Comparison of ENCODE assay signal across 20 cellular contexts in the genomic region with DNA sequence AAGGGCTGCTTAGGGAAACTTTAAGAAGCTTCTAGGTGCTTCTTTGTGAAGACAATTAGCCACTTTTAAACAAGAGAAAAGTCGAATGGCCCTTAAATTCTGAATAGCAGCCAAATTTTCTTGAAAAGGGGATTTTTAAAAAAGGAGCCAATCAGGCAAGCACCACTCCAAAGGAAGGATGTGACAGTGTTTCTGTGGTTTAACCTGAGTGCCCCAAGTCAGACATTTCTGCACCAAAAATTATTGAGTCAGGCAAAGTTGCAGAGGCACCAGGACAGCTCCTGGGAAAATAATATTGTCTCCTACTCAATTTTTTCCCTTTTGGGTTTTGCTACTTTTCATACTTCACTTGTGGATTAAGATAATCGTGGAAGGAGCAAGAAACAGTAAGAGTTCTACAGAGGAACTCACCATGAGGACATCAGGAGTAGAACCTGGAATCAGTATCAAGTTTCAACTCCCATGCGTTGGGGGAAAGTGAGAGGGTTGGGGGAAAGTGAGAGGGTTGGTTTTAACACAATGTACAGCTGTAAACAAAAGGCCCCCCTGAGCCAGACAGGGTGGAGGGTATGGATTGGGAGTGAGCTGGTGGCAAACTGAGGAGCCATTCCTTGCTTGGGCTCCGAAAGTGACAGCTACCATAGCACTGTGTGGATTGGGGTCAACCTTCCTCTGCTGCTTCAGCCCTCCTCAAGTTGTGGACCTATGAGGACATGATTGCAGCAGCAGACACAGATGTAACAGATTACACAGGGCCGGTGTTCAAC.
DNase-seq lines count a peak whose midpoint lies in the region; ATAC-seq and TF ChIP-seq lines count a peak whose summit lies in the region.
"Had no signal": no experiment of that assay in that cellular context is flagged by ENCODE, and none has a peak within 500 bp of the region (broad histone marks: within the 10 kb centered on the region; RNA-seq: fewer than 3 reads in every experiment).

No MANE protein-coding gene starts in this region.

- no peak for TF ChIP-seq EP300 in upper lobe of left lung (IDR thresholded peaks at IDR 0.05)

- H3K4me1 ChIP-seq in Loucy (ENCODE audit: insufficient read depth, low read length, poor library complexity, severe bottlenecking) (peaks cover 31% of the 10 kb centered on the region), aorta (ENCODE audit: control insufficient read depth in 1 of 2, insufficient read depth in 2 of 2, low read length in 2 of 2) (no peaks in the 10 kb centered on the region), upper lobe of left lung (no peaks in the 10 kb centered on the region), osteoblast (ENCODE audit: insufficient read depth, low read length) (no peaks in the 10 kb centered on the region)
- H3K4me1 ChIP-seq: right atrium auricular region, stomach had no signal

- no peak overlapping the region for H2AFZ ChIP-seq in Loucy (ENCODE audit: low read length)
- no peak overlapping the region for H2AFZ ChIP-seq in osteoblast (ENCODE audit: low read length)

- H3K4me3 ChIP-seq in Loucy (ENCODE audit: low read length, poor library complexity, severe bottlenecking) (peak overlapping the region; percentile 32), aorta (ENCODE audit: low read length in 2 of 2) (no peak overlapping the region), upper lobe of left lung (no peak overlapping the region), osteoblast (ENCODE audit: insufficient read depth, low read length) (no peak overlapping the region)
- H3K4me3 ChIP-seq: left lung, right atrium auricular region, stomach had no signal

- H3K27me3 ChIP-seq in Loucy (ENCODE audit: insufficient read depth, low read length, poor library complexity, severe bottlenecking) (no peaks in the 10 kb centered on the region), aorta (ENCODE audit: control insufficient read depth in 1 of 2, insufficient read depth in 2 of 2, low read length in 1 of 2) (no peaks in the 10 kb centered on the region), upper lobe of left lung (no peaks in the 10 kb centered on the region), osteoblast (ENCODE audit: insufficient read depth, low read length) (peaks cover 4% of the 10 kb centered on the region)
- H3K27me3 ChIP-seq: left lung, right atrium auricular region, stomach had no signal

- H3K9ac ChIP-seq in Loucy (ENCODE audit: low read depth, low read length, poor library complexity, severe bottlenecking) = no peak overlapping the region

- 76% methylated on average over 5 of the region's 5 CpGs for WGBS in aorta, 2 donors
- 43 to 51% methylated on average over 5 of the region's 5 CpGs for WGBS in upper lobe of left lung, 2 donors

- TF ChIP-seq CTCF in Loucy (conservative IDR thresholded peaks at IDR 0.05; ENCODE audit: low read length) (no peak), upper lobe of left lung (IDR thresholded peaks at IDR 0.05) (no peak), osteoblast (IDR thresholded peaks at IDR 0.05; ENCODE audit: extremely low read depth, low read depth, low read length) (no peak)

- H3K79me2 ChIP-seq in Loucy (ENCODE audit: insufficient read depth, low read length) (no peaks in the 10 kb centered on the region), osteoblast (ENCODE audit: insufficient read depth, low read length) (no peaks in the 10 kb centered on the region)

- intact Hi-C loops in aorta (cut with DNase I) = no loop called here

- no peaks in the 10 kb centered on the region for H3K9me3 ChIP-seq in Loucy (ENCODE audit: insufficient read depth, low read depth, low read length)
- peaks cover 1% of the 10 kb centered on the region for H3K9me3 ChIP-seq in aorta (ENCODE audit: control insufficient read depth, low read length)
- H3K9me3 ChIP-seq in upper lobe of left lung = no peaks in the 10 kb centered on the region
- no peaks in the 10 kb centered on the region for H3K9me3 ChIP-seq in osteoblast (ENCODE audit: low read depth, low read length)
- H3K9me3 ChIP-seq: left lung, right atrium auricular region, stomach had no signal

- peak overlapping the region; percentile 63 for H3K4me2 ChIP-seq in Loucy (ENCODE audit: low read depth, low read length, poor library complexity, severe bottlenecking)
- H3K4me2 ChIP-seq in osteoblast (ENCODE audit: insufficient read depth, low read length) = no peak overlapping the region

- H3K27ac ChIP-seq in aorta (ENCODE audit: low read depth in 1 of 2, low read length in 2 of 2) (no peak overlapping the region), upper lobe of left lung (no peak overlapping the region), osteoblast (ENCODE audit: low read depth, low read length) (no peak overlapping the region)
- H3K27ac ChIP-seq: left lung, right atrium auricular region, stomach had no signal

- H3K36me3 ChIP-seq in Loucy (ENCODE audit: insufficient read depth, low read length) (no peaks in the 10 kb centered on the region), aorta (ENCODE audit: control insufficient read depth in 1 of 2, insufficient read depth in 2 of 2, low read length in 1 of 2) (peaks cover 0 to 2% of the 10 kb centered on the region in 2 donors), upper lobe of left lung (no peaks in the 10 kb centered on the region), osteoblast (ENCODE audit: insufficient read depth, low read length) (no peaks in the 10 kb centered on the region)
- H3K36me3 ChIP-seq: left lung, right atrium auricular region, stomach had no signal

- H3F3A ChIP-seq in Loucy (ENCODE audit: low read depth) = no peaks in the 10 kb centered on the region

- ATAC-seq in aorta (ENCODE audit: low FRiP score) = peak; percentile 7
- ATAC-seq in upper lobe of left lung (ENCODE audit: low FRiP score in 2 of 2) = no peak
- no peak for ATAC-seq in HG02970 (IDR thresholded peaks at IDR 0.05; ENCODE audit: low FRiP score, unreplicated experiment)
- ATAC-seq: left lung, PC-3 had no signal

- peak in 4 of 6 experiments; percentile 9 to 55 (median 55) for DNase-seq in stimulated activated naive CD4-positive, alpha-beta T cell (lab: John Stamatoyannopoulos, UW)
- no peak for DNase-seq in stimulated activated naive CD4-positive, alpha-beta T cell treated with Interleukin-2 at 50 U/mL for 16 hours (lab: John Stamatoyannopoulos, UW)
- peak; percentile 66 for DNase-seq in central memory CD4-positive, alpha-beta T cell
- DNase-seq in aorta = no peak
- DNase-seq in upper lobe of left lung = no peak
- no peak for DNase-seq in osteoblast (ENCODE audit: insufficient read length, low spot score, missing footprints)
- DNase-seq: activated CD8-positive, alpha-beta memory T cell treated with anti-CD3 and anti-CD28 coated beads for 24 hours; amniotic stem cell; cortex of kidney; HCEC 1CT; hypothalamus; left lung; NCI-H1092; NCI-H510A; PC-3; stimulated activated CD4-positive, alpha-beta T cell treated with anti-CD3 and anti-CD28 coated beads, Interleukin-4, amount 100 ng/mL, for 1 hour; stomach had no signal

- H4K20me1 ChIP-seq in Loucy (ENCODE audit: insufficient read depth, low read length, poor library complexity, severe bottlenecking) (no peaks in the 10 kb centered on the region), osteoblast (ENCODE audit: insufficient read depth, low read length) (no peaks in the 10 kb centered on the region)

- TF ChIP-seq POLR2A in upper lobe of left lung (IDR thresholded peaks at IDR 0.05) = no peak

- H3K9me2 ChIP-seq in Loucy (replicated peaks; ENCODE audit: low read depth, low read length) = no peaks in the 10 kb centered on the region

Comparison
In these comparisons a context has a peak if more than half of its experiments do, and no peak if none do; other contexts are left out.
1. DNase-seq: peak in stimulated activated naive CD4-positive, alpha-beta T cell (4 of 6) and central memory CD4-positive, alpha-beta T cell (single experiment); none in stimulated activated naive CD4-positive, alpha-beta T cell treated with Interleukin-2 at 50 U/mL for 16 hours (single experiment), aorta (0 of 2), upper lobe of left lung (0 of 2) and osteoblast (single experiment).